Comparison of ENCODE assay signal across 1 cellular context in the genomic region with DNA sequence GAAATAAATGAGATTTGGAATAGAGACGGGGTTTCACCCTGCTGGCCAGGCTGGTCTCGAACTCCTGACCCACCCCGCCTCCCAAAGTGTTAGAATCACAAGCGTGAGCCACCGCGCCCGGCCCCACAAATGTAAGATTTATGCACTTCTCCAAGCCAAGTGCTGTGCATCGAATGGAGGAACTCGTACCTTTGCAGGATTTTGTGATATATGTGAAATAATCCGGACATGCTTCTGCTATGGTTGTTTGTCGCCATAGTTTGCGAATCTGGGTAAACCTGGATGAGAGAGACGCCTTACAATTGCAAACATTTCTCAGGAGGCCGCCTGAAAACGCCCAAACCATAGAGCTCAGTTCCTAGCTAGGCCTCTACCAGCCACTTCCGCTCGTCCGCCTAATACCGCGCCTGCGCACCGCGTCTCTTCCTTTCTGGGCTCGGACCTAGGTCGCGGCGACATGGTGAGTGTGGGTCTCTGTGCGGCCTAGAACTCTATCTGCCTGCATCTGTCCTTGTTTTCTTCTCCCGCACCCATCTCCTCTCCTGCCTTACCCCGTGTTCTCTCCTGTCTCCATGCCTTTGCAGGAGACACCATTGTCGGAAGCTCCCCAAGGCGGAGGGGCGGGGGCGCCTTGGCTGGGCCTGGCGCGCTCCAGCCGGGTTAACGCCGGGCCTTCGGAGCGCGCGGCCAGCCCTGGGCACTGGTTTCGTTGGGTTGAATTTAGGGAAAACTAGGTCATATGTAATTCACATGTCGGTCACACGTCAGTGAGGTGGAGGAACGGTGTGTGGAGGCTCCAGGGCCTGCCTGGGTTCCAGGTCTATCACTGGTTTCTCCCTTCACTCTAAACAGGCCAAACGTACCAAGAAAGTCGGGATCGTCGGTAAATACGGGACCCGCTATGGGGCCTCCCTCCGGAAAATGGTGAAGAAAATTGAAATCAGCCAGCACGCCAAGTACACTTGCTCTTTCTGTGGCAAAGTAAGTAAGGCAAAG.
TF ChIP-seq lines count a peak whose summit lies in the region.

A gene (plus strand): TSS at position 427 of the 996 bp plus-strand sequence. CDS start 31 bp downstream, at position 458.

TF ChIP-seq in WTC11, 78 proteins besides CTCF, POLR2A, EP300 and RAD21 (continued from another document and continues in another):
- TF ChIP-seq, protein P1, sequence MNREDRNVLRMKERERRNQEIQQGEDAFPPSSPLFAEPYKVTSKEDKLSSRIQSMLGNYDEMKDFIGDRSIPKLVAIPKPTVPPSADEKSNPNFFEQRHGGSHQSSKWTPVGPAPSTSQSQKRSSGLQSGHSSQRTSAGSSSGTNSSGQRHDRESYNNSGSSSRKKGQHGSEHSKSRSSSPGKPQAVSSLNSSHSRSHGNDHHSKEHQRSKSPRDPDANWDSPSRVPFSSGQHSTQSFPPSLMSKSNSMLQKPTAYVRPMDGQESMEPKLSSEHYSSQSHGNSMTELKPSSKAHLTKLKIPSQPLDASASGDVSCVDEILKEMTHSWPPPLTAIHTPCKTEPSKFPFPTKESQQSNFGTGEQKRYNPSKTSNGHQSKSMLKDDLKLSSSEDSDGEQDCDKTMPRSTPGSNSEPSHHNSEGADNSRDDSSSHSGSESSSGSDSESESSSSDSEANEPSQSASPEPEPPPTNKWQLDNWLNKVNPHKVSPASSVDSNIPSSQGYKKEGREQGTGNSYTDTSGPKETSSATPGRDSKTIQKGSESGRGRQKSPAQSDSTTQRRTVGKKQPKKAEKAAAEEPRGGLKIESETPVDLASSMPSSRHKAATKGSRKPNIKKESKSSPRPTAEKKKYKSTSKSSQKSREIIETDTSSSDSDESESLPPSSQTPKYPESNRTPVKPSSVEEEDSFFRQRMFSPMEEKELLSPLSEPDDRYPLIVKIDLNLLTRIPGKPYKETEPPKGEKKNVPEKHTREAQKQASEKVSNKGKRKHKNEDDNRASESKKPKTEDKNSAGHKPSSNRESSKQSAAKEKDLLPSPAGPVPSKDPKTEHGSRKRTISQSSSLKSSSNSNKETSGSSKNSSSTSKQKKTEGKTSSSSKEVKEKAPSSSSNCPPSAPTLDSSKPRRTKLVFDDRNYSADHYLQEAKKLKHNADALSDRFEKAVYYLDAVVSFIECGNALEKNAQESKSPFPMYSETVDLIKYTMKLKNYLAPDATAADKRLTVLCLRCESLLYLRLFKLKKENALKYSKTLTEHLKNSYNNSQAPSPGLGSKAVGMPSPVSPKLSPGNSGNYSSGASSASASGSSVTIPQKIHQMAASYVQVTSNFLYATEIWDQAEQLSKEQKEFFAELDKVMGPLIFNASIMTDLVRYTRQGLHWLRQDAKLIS (CRISPR knock-in tag; IDR thresholded peaks at IDR 0.05; ENCODE audit: borderline replicate concordance): peak; percentile 60
- TF ChIP-seq, protein P2, sequence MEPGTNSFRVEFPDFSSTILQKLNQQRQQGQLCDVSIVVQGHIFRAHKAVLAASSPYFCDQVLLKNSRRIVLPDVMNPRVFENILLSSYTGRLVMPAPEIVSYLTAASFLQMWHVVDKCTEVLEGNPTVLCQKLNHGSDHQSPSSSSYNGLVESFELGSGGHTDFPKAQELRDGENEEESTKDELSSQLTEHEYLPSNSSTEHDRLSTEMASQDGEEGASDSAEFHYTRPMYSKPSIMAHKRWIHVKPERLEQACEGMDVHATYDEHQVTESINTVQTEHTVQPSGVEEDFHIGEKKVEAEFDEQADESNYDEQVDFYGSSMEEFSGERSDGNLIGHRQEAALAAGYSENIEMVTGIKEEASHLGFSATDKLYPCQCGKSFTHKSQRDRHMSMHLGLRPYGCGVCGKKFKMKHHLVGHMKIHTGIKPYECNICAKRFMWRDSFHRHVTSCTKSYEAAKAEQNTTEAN (CRISPR knock-in tag; IDR thresholded peaks at IDR 0.05): no peak; the same call in 1 of the 2 replicates
- TF ChIP-seq, protein P3, sequence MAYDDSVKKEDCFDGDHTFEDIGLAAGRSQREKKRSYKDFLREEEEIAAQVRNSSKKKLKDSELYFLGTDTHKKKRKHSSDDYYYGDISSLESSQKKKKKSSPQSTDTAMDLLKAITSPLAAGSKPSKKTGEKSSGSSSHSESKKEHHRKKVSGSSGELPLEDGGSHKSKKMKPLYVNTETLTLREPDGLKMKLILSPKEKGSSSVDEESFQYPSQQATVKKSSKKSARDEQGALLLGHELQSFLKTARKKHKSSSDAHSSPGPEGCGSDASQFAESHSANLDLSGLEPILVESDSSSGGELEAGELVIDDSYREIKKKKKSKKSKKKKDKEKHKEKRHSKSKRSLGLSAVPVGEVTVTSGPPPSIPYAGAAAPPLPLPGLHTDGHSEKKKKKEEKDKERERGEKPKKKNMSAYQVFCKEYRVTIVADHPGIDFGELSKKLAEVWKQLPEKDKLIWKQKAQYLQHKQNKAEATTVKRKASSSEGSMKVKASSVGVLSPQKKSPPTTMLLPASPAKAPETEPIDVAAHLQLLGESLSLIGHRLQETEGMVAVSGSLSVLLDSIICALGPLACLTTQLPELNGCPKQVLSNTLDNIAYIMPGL (CRISPR knock-in tag; IDR thresholded peaks at IDR 0.05): peak; percentile 80
- TF ChIP-seq KAT7 (CRISPR knock-in tag; IDR thresholded peaks at IDR 0.05; ENCODE audit: borderline replicate concordance) (no peak), NR1H2 (CRISPR knock-in tag; IDR thresholded peaks at IDR 0.05) (no peak), TEAD1 (CRISPR knock-in tag; IDR thresholded peaks at IDR 0.05) (peak; percentile 85), ZBTB21 (CRISPR knock-in tag; IDR thresholded peaks at IDR 0.05; ENCODE audit: borderline replicate concordance) (peak; percentile 59; the same call in 1 of the 2 replicates), RORB (CRISPR knock-in tag; IDR thresholded peaks at IDR 0.05) (no peak), TCF7 (CRISPR knock-in tag; IDR thresholded peaks at IDR 0.05; ENCODE audit: low read depth) (peak; percentile 27; the same call in 1 of the 2 replicates), ZNF263 (CRISPR knock-in tag; IDR thresholded peaks at IDR 0.05; ENCODE audit: low read depth) (no peak), NFE2L1 (CRISPR knock-in tag; IDR thresholded peaks at IDR 0.05) (peak; percentile 83), TEAD4 (CRISPR knock-in tag; IDR thresholded peaks at IDR 0.05) (0 out of 2 replicates have a peak, but pooled peaks have one; percentile 75), MXD4 (CRISPR knock-in tag; IDR thresholded peaks at IDR 0.05; ENCODE audit: borderline replicate concordance) (no peak), ZNF416 (CRISPR knock-in tag; IDR thresholded peaks at IDR 0.05) (0 out of 2 replicates have a peak, but pooled peaks have one; percentile 28), FOXJ3 (CRISPR knock-in tag; IDR thresholded peaks at IDR 0.05; ENCODE audit: borderline replicate concordance) (no peak), ZNF232 (CRISPR knock-in tag; IDR thresholded peaks at IDR 0.05) (0 out of 2 replicates have a peak, but pooled peaks have one; percentile 75), EMX1 (CRISPR knock-in tag; IDR thresholded peaks at IDR 0.05) (no peak), ATF1 (CRISPR knock-in tag; IDR thresholded peaks at IDR 0.05) (0 out of 2 replicates have a peak, but pooled peaks have one; percentile 64)
- TF ChIP-seq, protein P4, sequence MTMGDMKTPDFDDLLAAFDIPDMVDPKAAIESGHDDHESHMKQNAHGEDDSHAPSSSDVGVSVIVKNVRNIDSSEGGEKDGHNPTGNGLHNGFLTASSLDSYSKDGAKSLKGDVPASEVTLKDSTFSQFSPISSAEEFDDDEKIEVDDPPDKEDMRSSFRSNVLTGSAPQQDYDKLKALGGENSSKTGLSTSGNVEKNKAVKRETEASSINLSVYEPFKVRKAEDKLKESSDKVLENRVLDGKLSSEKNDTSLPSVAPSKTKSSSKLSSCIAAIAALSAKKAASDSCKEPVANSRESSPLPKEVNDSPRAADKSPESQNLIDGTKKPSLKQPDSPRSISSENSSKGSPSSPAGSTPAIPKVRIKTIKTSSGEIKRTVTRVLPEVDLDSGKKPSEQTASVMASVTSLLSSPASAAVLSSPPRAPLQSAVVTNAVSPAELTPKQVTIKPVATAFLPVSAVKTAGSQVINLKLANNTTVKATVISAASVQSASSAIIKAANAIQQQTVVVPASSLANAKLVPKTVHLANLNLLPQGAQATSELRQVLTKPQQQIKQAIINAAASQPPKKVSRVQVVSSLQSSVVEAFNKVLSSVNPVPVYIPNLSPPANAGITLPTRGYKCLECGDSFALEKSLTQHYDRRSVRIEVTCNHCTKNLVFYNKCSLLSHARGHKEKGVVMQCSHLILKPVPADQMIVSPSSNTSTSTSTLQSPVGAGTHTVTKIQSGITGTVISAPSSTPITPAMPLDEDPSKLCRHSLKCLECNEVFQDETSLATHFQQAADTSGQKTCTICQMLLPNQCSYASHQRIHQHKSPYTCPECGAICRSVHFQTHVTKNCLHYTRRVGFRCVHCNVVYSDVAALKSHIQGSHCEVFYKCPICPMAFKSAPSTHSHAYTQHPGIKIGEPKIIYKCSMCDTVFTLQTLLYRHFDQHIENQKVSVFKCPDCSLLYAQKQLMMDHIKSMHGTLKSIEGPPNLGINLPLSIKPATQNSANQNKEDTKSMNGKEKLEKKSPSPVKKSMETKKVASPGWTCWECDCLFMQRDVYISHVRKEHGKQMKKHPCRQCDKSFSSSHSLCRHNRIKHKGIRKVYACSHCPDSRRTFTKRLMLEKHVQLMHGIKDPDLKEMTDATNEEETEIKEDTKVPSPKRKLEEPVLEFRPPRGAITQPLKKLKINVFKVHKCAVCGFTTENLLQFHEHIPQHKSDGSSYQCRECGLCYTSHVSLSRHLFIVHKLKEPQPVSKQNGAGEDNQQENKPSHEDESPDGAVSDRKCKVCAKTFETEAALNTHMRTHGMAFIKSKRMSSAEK (CRISPR knock-in tag; IDR thresholded peaks at IDR 0.05; ENCODE audit: borderline replicate concordance): no peak
- TF ChIP-seq, protein P5, sequence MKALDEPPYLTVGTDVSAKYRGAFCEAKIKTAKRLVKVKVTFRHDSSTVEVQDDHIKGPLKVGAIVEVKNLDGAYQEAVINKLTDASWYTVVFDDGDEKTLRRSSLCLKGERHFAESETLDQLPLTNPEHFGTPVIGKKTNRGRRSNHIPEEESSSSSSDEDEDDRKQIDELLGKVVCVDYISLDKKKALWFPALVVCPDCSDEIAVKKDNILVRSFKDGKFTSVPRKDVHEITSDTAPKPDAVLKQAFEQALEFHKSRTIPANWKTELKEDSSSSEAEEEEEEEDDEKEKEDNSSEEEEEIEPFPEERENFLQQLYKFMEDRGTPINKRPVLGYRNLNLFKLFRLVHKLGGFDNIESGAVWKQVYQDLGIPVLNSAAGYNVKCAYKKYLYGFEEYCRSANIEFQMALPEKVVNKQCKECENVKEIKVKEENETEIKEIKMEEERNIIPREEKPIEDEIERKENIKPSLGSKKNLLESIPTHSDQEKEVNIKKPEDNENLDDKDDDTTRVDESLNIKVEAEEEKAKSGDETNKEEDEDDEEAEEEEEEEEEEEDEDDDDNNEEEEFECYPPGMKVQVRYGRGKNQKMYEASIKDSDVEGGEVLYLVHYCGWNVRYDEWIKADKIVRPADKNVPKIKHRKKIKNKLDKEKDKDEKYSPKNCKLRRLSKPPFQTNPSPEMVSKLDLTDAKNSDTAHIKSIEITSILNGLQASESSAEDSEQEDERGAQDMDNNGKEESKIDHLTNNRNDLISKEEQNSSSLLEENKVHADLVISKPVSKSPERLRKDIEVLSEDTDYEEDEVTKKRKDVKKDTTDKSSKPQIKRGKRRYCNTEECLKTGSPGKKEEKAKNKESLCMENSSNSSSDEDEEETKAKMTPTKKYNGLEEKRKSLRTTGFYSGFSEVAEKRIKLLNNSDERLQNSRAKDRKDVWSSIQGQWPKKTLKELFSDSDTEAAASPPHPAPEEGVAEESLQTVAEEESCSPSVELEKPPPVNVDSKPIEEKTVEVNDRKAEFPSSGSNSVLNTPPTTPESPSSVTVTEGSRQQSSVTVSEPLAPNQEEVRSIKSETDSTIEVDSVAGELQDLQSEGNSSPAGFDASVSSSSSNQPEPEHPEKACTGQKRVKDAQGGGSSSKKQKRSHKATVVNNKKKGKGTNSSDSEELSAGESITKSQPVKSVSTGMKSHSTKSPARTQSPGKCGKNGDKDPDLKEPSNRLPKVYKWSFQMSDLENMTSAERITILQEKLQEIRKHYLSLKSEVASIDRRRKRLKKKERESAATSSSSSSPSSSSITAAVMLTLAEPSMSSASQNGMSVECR (CRISPR knock-in tag; IDR thresholded peaks at IDR 0.05; ENCODE audit: borderline replicate concordance): peak; percentile 85
- TF ChIP-seq, protein P6, sequence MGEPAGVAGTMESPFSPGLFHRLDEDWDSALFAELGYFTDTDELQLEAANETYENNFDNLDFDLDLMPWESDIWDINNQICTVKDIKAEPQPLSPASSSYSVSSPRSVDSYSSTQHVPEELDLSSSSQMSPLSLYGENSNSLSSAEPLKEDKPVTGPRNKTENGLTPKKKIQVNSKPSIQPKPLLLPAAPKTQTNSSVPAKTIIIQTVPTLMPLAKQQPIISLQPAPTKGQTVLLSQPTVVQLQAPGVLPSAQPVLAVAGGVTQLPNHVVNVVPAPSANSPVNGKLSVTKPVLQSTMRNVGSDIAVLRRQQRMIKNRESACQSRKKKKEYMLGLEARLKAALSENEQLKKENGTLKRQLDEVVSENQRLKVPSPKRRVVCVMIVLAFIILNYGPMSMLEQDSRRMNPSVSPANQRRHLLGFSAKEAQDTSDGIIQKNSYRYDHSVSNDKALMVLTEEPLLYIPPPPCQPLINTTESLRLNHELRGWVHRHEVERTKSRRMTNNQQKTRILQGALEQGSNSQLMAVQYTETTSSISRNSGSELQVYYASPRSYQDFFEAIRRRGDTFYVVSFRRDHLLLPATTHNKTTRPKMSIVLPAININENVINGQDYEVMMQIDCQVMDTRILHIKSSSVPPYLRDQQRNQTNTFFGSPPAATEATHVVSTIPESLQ (CRISPR knock-in tag; IDR thresholded peaks at IDR 0.05): no peak
- TF ChIP-seq, protein P7, sequence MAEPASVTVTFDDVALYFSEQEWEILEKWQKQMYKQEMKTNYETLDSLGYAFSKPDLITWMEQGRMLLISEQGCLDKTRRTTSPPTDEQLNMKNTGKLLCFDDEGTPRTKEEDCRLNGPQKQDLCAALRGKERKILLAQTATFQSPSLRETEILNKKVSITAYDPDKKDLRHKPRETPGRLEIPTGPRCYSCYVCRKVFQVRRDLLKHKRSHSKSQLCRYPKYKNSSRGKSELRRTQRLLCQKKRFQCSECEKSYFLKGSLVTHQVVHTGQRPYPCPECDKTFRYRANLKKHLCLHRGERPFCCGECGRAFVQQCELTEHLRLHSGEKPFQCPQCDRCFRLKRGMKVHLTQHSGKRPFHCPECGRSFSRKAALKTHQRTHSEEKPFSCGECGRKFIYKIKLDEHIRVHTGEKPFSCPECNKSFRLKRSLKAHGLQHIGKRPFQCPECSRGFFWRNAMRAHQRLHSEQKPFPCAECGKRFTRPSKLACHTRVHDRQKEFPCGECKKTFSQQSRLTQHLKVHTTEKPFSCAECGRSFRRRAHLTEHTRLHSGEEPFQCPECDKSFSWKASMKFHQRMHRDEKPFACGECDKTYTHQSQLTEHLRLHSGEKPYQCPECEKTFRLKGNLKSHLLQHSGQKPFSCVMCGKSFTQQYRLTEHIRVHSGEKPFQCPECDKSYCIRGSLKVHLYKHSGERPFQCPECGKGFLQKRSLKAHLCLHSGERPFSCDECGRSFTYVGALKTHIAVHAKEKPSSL (CRISPR knock-in tag; conservative IDR thresholded peaks at IDR 0.05): 0 out of 2 replicates have a peak, but pooled peaks have one; percentile 32
- TF ChIP-seq, protein P8, sequence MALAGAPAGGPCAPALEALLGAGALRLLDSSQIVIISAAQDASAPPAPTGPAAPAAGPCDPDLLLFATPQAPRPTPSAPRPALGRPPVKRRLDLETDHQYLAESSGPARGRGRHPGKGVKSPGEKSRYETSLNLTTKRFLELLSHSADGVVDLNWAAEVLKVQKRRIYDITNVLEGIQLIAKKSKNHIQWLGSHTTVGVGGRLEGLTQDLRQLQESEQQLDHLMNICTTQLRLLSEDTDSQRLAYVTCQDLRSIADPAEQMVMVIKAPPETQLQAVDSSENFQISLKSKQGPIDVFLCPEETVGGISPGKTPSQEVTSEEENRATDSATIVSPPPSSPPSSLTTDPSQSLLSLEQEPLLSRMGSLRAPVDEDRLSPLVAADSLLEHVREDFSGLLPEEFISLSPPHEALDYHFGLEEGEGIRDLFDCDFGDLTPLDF (CRISPR knock-in tag; IDR thresholded peaks at IDR 0.05): peak; percentile 74
